ENCODE assay signal across 26 cellular contexts in genomic region chrX:14073158-14073557, GRCh38. TPM values are rescaled to one million over a fixed set of nuclear protein-coding genes. Genes with fewer than 3 reads are reported as not detected.
DNase-seq lines count a peak whose midpoint lies in the region; ATAC-seq, FAIRE-seq and TF ChIP-seq lines count a peak whose summit lies in the region.
"Had no signal": no experiment of that assay in that cellular context is flagged by ENCODE, and none has a peak within 500 bp of the region (broad histone marks: within the 10 kb centered on the region; RNA-seq: fewer than 3 reads in every experiment).

No MANE protein-coding gene starts in this region.

- H3K9ac ChIP-seq in MM.1S (ENCODE audit: low read length): no peak overlapping the region

- H3K79me2 ChIP-seq in MM.1S (ENCODE audit: low read length): no peaks in the 10 kb centered on the region

- FAIRE-seq in islet of Langerhans (lab: Jason Lieb, UNC): peak; percentile 73
- FAIRE-seq: GM12891, HTR-8/SVneo had no signal

- no peak for ATAC-seq in stimulated activated memory B cell treated with anti-CD40 and anti-IgM and Interleukin-4, amounts not matched to agents 10 μg/mL and 1 μg/mL and 100 μg/mL, for 72 hours
- ATAC-seq in CD8-positive, alpha-beta T cell: no peak

- no peak for TF ChIP-seq CTCF in MM.1S (IDR thresholded peaks at IDR 0.05; ENCODE audit: low read length)
- TF ChIP-seq CTCF in CD8-positive, alpha-beta T cell (IDR thresholded peaks at IDR 0.05): no peak
- TF ChIP-seq CTCF in adrenal gland (IDR thresholded peaks at IDR 0.05): no peak

- H3K9me3 Mint-ChIP-seq in stimulated activated memory B cell treated with anti-CD40 and anti-IgM and Interleukin-4, amounts not matched to agents 10 μg/mL and 1 μg/mL and 100 μg/mL, for 72 hours: no peaks in the 10 kb centered on the region
- H3K9me3 Mint-ChIP-seq in CD8-positive, alpha-beta T cell: no peaks in the 10 kb centered on the region
- H3K9me3 Mint-ChIP-seq: IgD-negative memory B cell had no signal

- no peak overlapping the region for H3K4me3 Mint-ChIP-seq in stimulated activated memory B cell treated with anti-CD40 and anti-IgM and Interleukin-4, amounts not matched to agents 10 μg/mL and 1 μg/mL and 100 μg/mL, for 72 hours
- H3K4me3 Mint-ChIP-seq in CD8-positive, alpha-beta T cell: no peak overlapping the region
- H3K4me3 Mint-ChIP-seq: CD14-positive monocyte had no signal

- H3K27ac ChIP-seq in MM.1S (ENCODE audit: low read length): peak overlapping the region; percentile 43; the same call in 1 of the 2 replicates
- H3K27ac ChIP-seq in CD8-positive, alpha-beta T cell (ENCODE audit: low read depth, low read length): no peak overlapping the region
- H3K27ac ChIP-seq in adrenal gland: no peak overlapping the region
- H3K27ac ChIP-seq: Peyer's patch, SK-N-MC had no signal

- POLR2A ChIA-PET in CD8-positive, alpha-beta T cell (lab: Charles Lee): no interaction called here

- 28 to 46% (median 32%) methylated on average over 1 of the region's 1 CpG for WGBS in adrenal gland, 4 donors

- TF ChIP-seq POLR2A in adrenal gland (IDR thresholded peaks at IDR 0.05): no peak

- DNase-seq in MM.1S: no peak
- peak; percentile 7 for DNase-seq in astrocyte of the hippocampus (ENCODE audit: low read depth, low spot score)
- no peak for DNase-seq in SIG-M5 (lab: John Stamatoyannopoulos, UW)
- DNase-seq in CD8-positive, alpha-beta T cell: no peak
- DNase-seq in adrenal gland: no peak
- DNase-seq: ACHN, AML-193, Caco-2, DMS53, EL, HCEC 1CT, NCI-H1092 treated with DMSO at 0.1 percent for 48 hours, NCI-H146, NCI-H2029 treated with DMSO at 0.1 percent for 48 hours, NCI-H2171 treated with DMSO at 0.1 percent for 48 hours, NCI-H446 treated with DMSO at 0.1 percent for 48 hours, NCI-H69, Peyer's patch, Right ventricle myocardium superior had no signal

- H2AFZ ChIP-seq in MM.1S (ENCODE audit: low read length): peak overlapping the region; percentile 58

- intact Hi-C loops in CD8-positive, alpha-beta T cell (cut with DNase I, micrococcal nuclease): no loop called here
- intact Hi-C loops in adrenal gland (cut with DNase I): no loop called here

- H3K27me3 ChIP-seq in MM.1S (replicated peaks; ENCODE audit: insufficient read depth, low read length): no peaks in the 10 kb centered on the region
- H3K27me3 ChIP-seq in CD8-positive, alpha-beta T cell (ENCODE audit: insufficient read depth, low read length): no peaks in the 10 kb centered on the region
- H3K27me3 ChIP-seq in adrenal gland: no peaks in the 10 kb centered on the region
- H3K27me3 ChIP-seq: Peyer's patch had no signal

- H3K36me3 Mint-ChIP-seq in stimulated activated memory B cell treated with anti-CD40 and anti-IgM and Interleukin-4, amounts not matched to agents 10 μg/mL and 1 μg/mL and 100 μg/mL, for 72 hours: no peaks in the 10 kb centered on the region
- no peaks in the 10 kb centered on the region for H3K36me3 Mint-ChIP-seq in CD8-positive, alpha-beta T cell
- H3K36me3 Mint-ChIP-seq: CD14-positive monocyte, IgD-negative memory B cell had no signal

- H3K4me2 ChIP-seq in MM.1S (ENCODE audit: low read depth, low read length): peak overlapping the region; percentile 37; the same call in 1 of the 2 replicates

- H3K27me3 Mint-ChIP-seq in stimulated activated memory B cell treated with anti-CD40 and anti-IgM and Interleukin-4, amounts not matched to agents 10 μg/mL and 1 μg/mL and 100 μg/mL, for 72 hours: no peaks in the 10 kb centered on the region
- no peaks in the 10 kb centered on the region for H3K27me3 Mint-ChIP-seq in CD8-positive, alpha-beta T cell (ENCODE audit: low read depth)

- CTCF ChIA-PET in CD8-positive, alpha-beta T cell (lab: Charles Lee): no interaction called here

- H4K20me1 ChIP-seq in MM.1S (ENCODE audit: insufficient read depth, low read length): no peaks in the 10 kb centered on the region

- peaks cover 7% of the 10 kb centered on the region for H3K4me1 Mint-ChIP-seq in stimulated activated memory B cell treated with anti-CD40 and anti-IgM and Interleukin-4, amounts not matched to agents 10 μg/mL and 1 μg/mL and 100 μg/mL, for 72 hours
- H3K4me1 Mint-ChIP-seq in CD8-positive, alpha-beta T cell (ENCODE audit: low read depth): no peaks in the 10 kb centered on the region
- H3K4me1 Mint-ChIP-seq: CD14-positive monocyte had no signal

- no peak overlapping the region; the same call in 1 of the 2 replicates for H3K4me3 ChIP-seq in MM.1S (ENCODE audit: low read length)
- H3K4me3 ChIP-seq in CD8-positive, alpha-beta T cell (ENCODE audit: low read depth, low read length): no peak overlapping the region
- H3K4me3 ChIP-seq in adrenal gland: no peak overlapping the region
- H3K4me3 ChIP-seq: Peyer's patch, SK-N-MC had no signal

- H3F3A ChIP-seq in MM.1S (ENCODE audit: insufficient read depth, low read length): no peaks in the 10 kb centered on the region

- no peaks in the 10 kb centered on the region for H3K9me2 ChIP-seq in MM.1S (replicated peaks; ENCODE audit: insufficient read depth, low read length)

- H3K4me1 ChIP-seq in MM.1S (ENCODE audit: low read length): 0 out of 2 replicates have a peak, but pooled peaks cover 4% of the 10 kb centered on the region
- H3K4me1 ChIP-seq in CD8-positive, alpha-beta T cell (ENCODE audit: insufficient read depth, low read length): no peaks in the 10 kb centered on the region
- no peaks in the 10 kb centered on the region for H3K4me1 ChIP-seq in adrenal gland (replicated peaks in 1 of 2)
- H3K4me1 ChIP-seq: Caco-2, Peyer's patch had no signal

- H3K36me3 ChIP-seq in MM.1S (replicated peaks; ENCODE audit: insufficient read depth, low read length) (no peaks in the 10 kb centered on the region), adrenal gland (replicated peaks in 1 of 2) (no peaks in the 10 kb centered on the region)
- no peaks in the 10 kb centered on the region for H3K36me3 ChIP-seq in CD8-positive, alpha-beta T cell (ENCODE audit: insufficient read depth, low read length)
- H3K36me3 ChIP-seq: Peyer's patch had no signal

- H3K27ac Mint-ChIP-seq in stimulated activated memory B cell treated with anti-CD40 and anti-IgM and Interleukin-4, amounts not matched to agents 10 μg/mL and 1 μg/mL and 100 μg/mL, for 72 hours: peak overlapping the region; percentile 66
- no peak overlapping the region for H3K27ac Mint-ChIP-seq in CD8-positive, alpha-beta T cell
- H3K27ac Mint-ChIP-seq: CD14-positive monocyte, IgD-negative memory B cell had no signal

- no peaks in the 10 kb centered on the region for H3K9me3 ChIP-seq in MM.1S (replicated peaks; ENCODE audit: insufficient read depth, low read length)
- H3K9me3 ChIP-seq in CD8-positive, alpha-beta T cell (ENCODE audit: low read length): no peaks in the 10 kb centered on the region
- no peaks in the 10 kb centered on the region for H3K9me3 ChIP-seq in adrenal gland (replicated peaks in 1 of 3)
- H3K9me3 ChIP-seq: Caco-2, Peyer's patch had no signal

RNA-seq across cellular contexts. Expression of gene GEMIN8, which starts 43.5 kb away (rescaled TPM):
- total RNA-seq in CD8-positive, alpha-beta T cell: 1 to 10 TPM; 7.8 to 9.4 TPM
- total RNA-seq in adrenal gland: 10 to 100 TPM; 13.9 to 30.7 (median 19.8) TPM
- 10 to 100 TPM; 15.1 to 32.9 (median 24.1) TPM for polyA plus RNA-seq in adrenal gland
